ENCODE assay signal across 8 cellular contexts in genomic region chr2:171160630-171161424, GRCh38. TPM values are rescaled to one million over a fixed set of nuclear protein-coding genes. Genes with fewer than 3 reads are reported as not detected.
DNase-seq lines count a peak whose midpoint lies in the region; ATAC-seq, FAIRE-seq and TF ChIP-seq lines count a peak whose summit lies in the region.

Gene TLK1, minus strand, starts transcription at chr2:171160893. Its CDS starts 465 bp downstream, at chr2:171160428.

- H3K9ac ChIP-seq in HUES64 (ENCODE audit: low read depth, low read length): peak within 1 kb of the TSS; percentile 95

- peak; percentile 61 for ATAC-seq in GM21423 (IDR thresholded peaks at IDR 0.05; ENCODE audit: unreplicated experiment)
- ATAC-seq in Panc1: peak; percentile 87
- ATAC-seq in activated T-cell treated with anti-CD3 and anti-CD28 coated beads, Interleukin-2, amount 50 U/mL, for 4 hours: peak; percentile 71 to 74

- no peaks in the 10 kb centered on the region for H3K27me3 Mint-ChIP-seq in activated T-cell treated with anti-CD3 and anti-CD28 coated beads, Interleukin-2, amount 50 U/mL, for 4 hours (ENCODE audit: low read depth)

- H3K4me1 ChIP-seq in HUES64 (ENCODE audit: insufficient read depth, low read length) (peaks cover 39% of the 10 kb centered on the region), Panc1 (ENCODE audit: control insufficient read depth, insufficient read depth, low read length) (peaks cover 16% of the 10 kb centered on the region), esophagus muscularis mucosa (peaks cover 9 to 45% (median 37%) of the 10 kb centered on the region in 4 donors)

- POLR2A ChIA-PET in Panc1 (lab: Charles Lee): no interaction called here

- CTCF ChIA-PET in Panc1 (lab: Charles Lee): interaction anchor here (0.6 to 1.2 kb wide), 2 partner anchors 27 to 255 kb away, joined by 4 to 11 read pairs; no protein-coding TSS in a partner anchor

- TF ChIP-seq CTCF in D721Med (IDR thresholded peaks at IDR 0.05; ENCODE audit: insufficient read depth, missing control alignments): no peak
- peak; percentile 38 for TF ChIP-seq CTCF in Panc1 (IDR thresholded peaks at IDR 0.05)
- TF ChIP-seq CTCF in esophagus muscularis mucosa (IDR thresholded peaks at IDR 0.05): peak in 1 of 3 experiments; percentile 14

- H3K4me3 Mint-ChIP-seq in activated T-cell treated with anti-CD3 and anti-CD28 coated beads, Interleukin-2, amount 50 U/mL, for 4 hours: peak within 1 kb of the TSS; percentile 99

- H3K4me3 ChIP-seq in HUES64 (ENCODE audit: low read length): peak within 1 kb of the TSS; percentile 97
- peak within 1 kb of the TSS; percentile 86 to 99 for H3K4me3 ChIP-seq in Panc1 (ENCODE audit: low read depth in 2 of 2, low read length in 2 of 2)
- H3K4me3 ChIP-seq in esophagus muscularis mucosa: peak within 1 kb of the TSS; percentile 73 to 94 (median 90)

- H3K36me3 Mint-ChIP-seq in activated T-cell treated with anti-CD3 and anti-CD28 coated beads, Interleukin-2, amount 50 U/mL, for 4 hours (ENCODE audit: insufficient read depth): peaks cover 2% of the 10 kb centered on the region

- FAIRE-seq in D721Med (lab: Jason Lieb, UNC): no peak

- in situ Hi-C loops in Panc1 (cut with HindIII; ENCODE audit: low pct_unique_long_range_greater_than_20kb, low sequenced_read_pairs): no loop called here

- BruUV-seq in Panc1 (replicated peaks; lab: Mats Ljungman, UMichigan): no TSS peak

- WGBS in HUES64: under 1% methylated on average over 106 of the region's 106 CpGs
- WGBS in esophagus muscularis mucosa: 1% methylated on average over 25 of the region's 106 CpGs

- H3K27me3 ChIP-seq in HUES64 (ENCODE audit: insufficient read depth, low read length) (no peaks in the 10 kb centered on the region), Panc1 (ENCODE audit: control insufficient read depth, insufficient read depth, low read length) (no peaks in the 10 kb centered on the region), esophagus muscularis mucosa (no peaks in the 10 kb centered on the region)

- intact Hi-C loops in Panc1 (cut with micrococcal nuclease; ENCODE audit: unreplicated experiment) (no loop called here), esophagus muscularis mucosa (cut with DNase I) (loop anchor here (5.0 kb wide), 1 partner anchor 256 kb away; no protein-coding TSS in a partner anchor)

- no peaks in the 10 kb centered on the region for H3K9me3 Mint-ChIP-seq in activated T-cell treated with anti-CD3 and anti-CD28 coated beads, Interleukin-2, amount 50 U/mL, for 4 hours

- H3K36me3 ChIP-seq in HUES64 (ENCODE audit: insufficient read depth, low read length) (no peaks in the 10 kb centered on the region), Panc1 (ENCODE audit: control insufficient read depth, insufficient read depth, low read length) (no peaks in the 10 kb centered on the region; the same call in 1 of the 2 replicates), esophagus muscularis mucosa (no peaks in the 10 kb centered on the region)

- peaks cover 56% of the 10 kb centered on the region for H3K4me1 Mint-ChIP-seq in activated T-cell treated with anti-CD3 and anti-CD28 coated beads, Interleukin-2, amount 50 U/mL, for 4 hours (ENCODE audit: low read depth)

- no peaks in the 10 kb centered on the region for H3K9me3 ChIP-seq in HUES64 (ENCODE audit: insufficient read depth, low read depth, low read length)
- no peaks in the 10 kb centered on the region for H3K9me3 ChIP-seq in Panc1 (ENCODE audit: control insufficient read depth, insufficient read depth, low read depth, low read length)
- H3K9me3 ChIP-seq in esophagus muscularis mucosa: no peaks in the 10 kb centered on the region

- DNase-seq in D721Med (ENCODE audit: insufficient read length, low spot score): peak; percentile 43
- DNase-seq in Panc1 (ENCODE audit: low read depth, low spot score): no peak
- DNase-seq in activated T-cell treated with anti-CD3 and anti-CD28 coated beads, Interleukin-2, amount 50 U/mL, for 4 hours: peak; percentile 69
- DNase-seq in esophagus muscularis mucosa (ENCODE audit: extremely low spot score): no peak
- DNase-seq in myocyte (ENCODE audit: low read depth): peak; percentile 84
- DNase-seq in stimulated activated CD8-positive, alpha-beta memory T cell treated with anti-CD3 and anti-CD28 coated beads, Interleukin-7, amount 100 ng/mL, for 48 hours (ENCODE audit: extremely low read depth in 1 of 2, low read depth in 1 of 2): peak; percentile 46 to 50

- TF ChIP-seq EP300 in esophagus muscularis mucosa (IDR thresholded peaks at IDR 0.05): no peak

- no peak for TF ChIP-seq POLR2A in esophagus muscularis mucosa (IDR thresholded peaks at IDR 0.05; ENCODE audit: low read depth)

- H3K27ac ChIP-seq in HUES64 (ENCODE audit: low read depth, low read length): peak within 1 kb of the TSS; percentile 98
- peak within 1 kb of the TSS; percentile 96 for H3K27ac ChIP-seq in Panc1 (ENCODE audit: low read length)
- H3K27ac ChIP-seq in esophagus muscularis mucosa (replicated peaks in 1 of 4): peak within 1 kb of the TSS; percentile 95 to 98 (median 96)

RNA-seq across cellular contexts. Expression of gene TLK1, which starts in this region (rescaled TPM):
- polyA plus RNA-seq in HUES64 (2013, experiment 1 of 2): 42.4 TPM
- 40.8 TPM for polyA plus RNA-seq in HUES64 (2013, experiment 2 of 2)
- total RNA-seq in Panc1 (2021; ENCODE audit: unreplicated experiment): 92.9 TPM
- 25.2 TPM for polyA plus RNA-seq in Panc1 (2012; ENCODE audit: insufficient read length)
- total RNA-seq in activated T-cell treated with anti-CD3 and anti-CD28 coated beads, Interleukin-2, amount 50 U/mL, for 4 hours: 10 to 100 TPM; 78.3 to 81.1 (median 80.8) TPM
- total RNA-seq in esophagus muscularis mucosa: 10 to 100 TPM; 27.9 to 46.1 (median 34.0) TPM
- total RNA-seq in myocyte: 8.6 and 9.9 TPM in 2 replicates
- polyA plus RNA-seq in myocyte (2012): 14.9 TPM

Comparison
In these comparisons a context has a peak if more than half of its experiments do, and no peak if none do; other contexts are left out.
1. DNase-seq: peak in D721Med (single experiment), activated T-cell treated with anti-CD3 and anti-CD28 coated beads, Interleukin-2, amount 50 U/mL, for 4 hours (single experiment), myocyte (single experiment) and stimulated activated CD8-positive, alpha-beta memory T cell treated with anti-CD3 and anti-CD28 coated beads, Interleukin-7, amount 100 ng/mL, for 48 hours (2 of 2); none in Panc1 (single experiment) and esophagus muscularis mucosa (single experiment).
2. Peak in every context shown above with its lines, with median percentiles within 50 percentile points of each other: ATAC-seq, H3K27ac ChIP-seq and H3K4me3 ChIP-seq.